ENCODE assay signal across 3 cellular contexts in the genomic region with DNA sequence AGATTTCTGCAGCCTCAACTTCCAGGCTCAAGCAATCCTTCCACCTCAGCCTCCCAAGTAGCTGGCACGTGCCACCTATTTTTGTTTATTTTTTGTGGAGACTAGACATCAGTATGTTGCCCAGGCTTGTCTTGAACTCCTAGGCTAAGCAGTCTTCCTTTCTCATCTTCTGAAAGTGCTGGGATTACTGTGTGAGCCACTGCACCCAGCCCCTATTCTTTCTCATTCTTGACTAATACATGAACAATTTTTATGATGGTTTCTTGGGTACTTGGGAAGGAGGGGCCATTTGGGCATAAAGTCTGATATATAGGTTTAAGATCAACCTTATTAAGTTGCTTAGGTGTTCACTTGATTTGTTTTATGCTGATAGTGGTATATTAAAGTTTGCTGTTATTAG.
TF ChIP-seq lines count a peak whose summit lies in the region.

No MANE protein-coding gene starts in this region.

TF ChIP-seq in SK-N-SH treated with all-trans-retinoic acid at 6 μM for 48 hours, 23 proteins besides CTCF, POLR2A, EP300 and RAD21:
- TF ChIP-seq TOX (CRISPR knock-in tag; IDR thresholded peaks at IDR 0.05; ENCODE audit: borderline replicate concordance) (no peak), ISL1 (CRISPR knock-in tag; IDR thresholded peaks at IDR 0.05) (no peak), SNAI2 (CRISPR knock-in tag; IDR thresholded peaks at IDR 0.05) (no peak), ARNTL (CRISPR knock-in tag; IDR thresholded peaks at IDR 0.05; ENCODE audit: borderline replicate concordance, low read depth) (no peak), RARB (CRISPR knock-in tag; IDR thresholded peaks at IDR 0.05) (no peak), ZNF565 (CRISPR knock-in tag; conservative IDR thresholded peaks at IDR 0.05; ENCODE audit: low read depth) (no peak)

TF ChIP-seq in SK-N-SH, 30 proteins besides CTCF, POLR2A, EP300 and RAD21:
- TF ChIP-seq FOXJ3 (CRISPR knock-in tag; IDR thresholded peaks at IDR 0.05) (no peak), YY1 (IDR thresholded peaks at IDR 0.05; ENCODE audit: low read depth) (no peak), CHD2 (IDR thresholded peaks at IDR 0.05; ENCODE audit: low read length, partially characterized antibody) (no peak), TAF1 (IDR thresholded peaks at IDR 0.05; ENCODE audit: borderline replicate concordance, low read depth, low read length) (no peak), POLR2AphosphoS5 (IDR thresholded peaks at IDR 0.05; ENCODE audit: low read depth, low read length) (no peak), NRF1 (IDR thresholded peaks at IDR 0.05; ENCODE audit: low read depth, low read length) (no peak), USF2 (IDR thresholded peaks at IDR 0.05; ENCODE audit: borderline replicate concordance, low read depth, low read length) (no peak), MEF2A (IDR thresholded peaks at IDR 0.05; ENCODE audit: borderline replicate concordance, low read depth) (no peak), NFIC (IDR thresholded peaks at IDR 0.05; ENCODE audit: borderline replicate concordance) (no peak), RFX5 (IDR thresholded peaks at IDR 0.05; ENCODE audit: low read length) (no peak), TEAD4 (IDR thresholded peaks at IDR 0.05; ENCODE audit: borderline replicate concordance, insufficient read depth) (no peak)
- TF ChIP-seq, protein P1, sequence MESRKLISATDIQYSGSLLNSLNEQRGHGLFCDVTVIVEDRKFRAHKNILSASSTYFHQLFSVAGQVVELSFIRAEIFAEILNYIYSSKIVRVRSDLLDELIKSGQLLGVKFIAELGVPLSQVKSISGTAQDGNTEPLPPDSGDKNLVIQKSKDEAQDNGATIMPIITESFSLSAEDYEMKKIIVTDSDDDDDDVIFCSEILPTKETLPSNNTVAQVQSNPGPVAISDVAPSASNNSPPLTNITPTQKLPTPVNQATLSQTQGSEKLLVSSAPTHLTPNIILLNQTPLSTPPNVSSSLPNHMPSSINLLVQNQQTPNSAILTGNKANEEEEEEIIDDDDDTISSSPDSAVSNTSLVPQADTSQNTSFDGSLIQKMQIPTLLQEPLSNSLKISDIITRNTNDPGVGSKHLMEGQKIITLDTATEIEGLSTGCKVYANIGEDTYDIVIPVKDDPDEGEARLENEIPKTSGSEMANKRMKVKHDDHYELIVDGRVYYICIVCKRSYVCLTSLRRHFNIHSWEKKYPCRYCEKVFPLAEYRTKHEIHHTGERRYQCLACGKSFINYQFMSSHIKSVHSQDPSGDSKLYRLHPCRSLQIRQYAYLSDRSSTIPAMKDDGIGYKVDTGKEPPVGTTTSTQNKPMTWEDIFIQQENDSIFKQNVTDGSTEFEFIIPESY (IDR thresholded peaks at IDR 0.05; ENCODE audit: borderline replicate concordance, low read depth): no peak

TF ChIP-seq in H1, 55 proteins besides CTCF, POLR2A, EP300 and RAD21:
- TF ChIP-seq RBBP5 (IDR thresholded peaks at IDR 0.05; ENCODE audit: borderline replicate concordance, low read depth, low read length) (no peak), POU5F1 (IDR thresholded peaks at IDR 0.05; ENCODE audit: low read depth, low read length) (no peak)
